8 cellular contexts compared by ENCODE assay signal in the genomic region with DNA sequence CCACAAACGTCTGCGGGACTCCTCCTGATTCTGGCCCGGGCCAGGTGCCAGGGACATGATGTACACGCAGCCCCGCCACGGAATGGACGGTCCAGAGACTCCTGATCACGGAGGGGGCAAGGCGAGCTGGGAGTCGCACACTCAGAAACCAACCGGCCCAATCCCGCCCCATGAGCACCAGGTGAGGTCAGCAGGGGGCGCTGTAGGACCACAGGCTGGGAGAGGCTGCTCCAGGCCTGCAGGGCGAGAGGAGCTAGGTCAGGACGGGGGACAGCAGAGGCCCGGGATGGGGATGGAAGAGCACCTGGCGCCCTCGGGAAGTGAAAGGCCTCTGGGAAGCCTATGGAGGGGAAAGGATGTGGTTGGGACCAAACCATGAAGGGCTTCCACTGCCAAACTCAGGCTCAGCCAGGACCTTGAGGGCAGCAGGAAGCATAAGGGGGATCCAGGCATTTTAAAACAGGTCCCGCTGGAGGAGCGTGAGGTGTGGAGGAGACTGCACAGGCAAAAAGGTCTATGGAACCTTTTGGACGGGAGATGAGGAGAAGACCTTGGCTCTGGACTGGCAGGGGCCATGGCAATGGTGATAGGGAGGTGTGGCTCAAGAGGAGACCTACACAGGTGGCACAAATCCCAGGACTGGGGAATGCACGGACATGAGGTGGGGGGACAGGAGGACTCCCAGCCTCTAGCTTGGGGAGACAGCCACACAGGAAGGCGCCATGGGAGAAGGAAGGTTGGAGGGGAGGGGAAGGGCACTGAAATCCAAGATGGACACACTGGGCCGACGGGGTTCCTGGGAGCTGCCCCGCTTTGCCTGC.
DNase-seq lines count a peak whose midpoint lies in the region; ATAC-seq lines count a peak whose summit lies in the region.

No MANE protein-coding gene starts in this region.

- DNase-seq in NCI-H1436 (lab: John Stamatoyannopoulos, UW) (peak; percentile 58), NCI-H1436 treated with DMSO at 0.1 percent for 48 hours (lab: John Stamatoyannopoulos, UW) (no peak), NCI-H2196 (lab: John Stamatoyannopoulos, UW; ENCODE audit: unreplicated experiment) (peak; percentile 70), left lobe of liver (ENCODE audit: low spot score) (peak; percentile 77)
- peak; percentile 57 for DNase-seq in central memory CD4-positive, alpha-beta T cell
- DNase-seq in stimulated activated CD4-positive, alpha-beta T cell treated with anti-CD3 and anti-CD28 coated beads, Interleukin-4, amount 100 ng/mL, for 48 hours (ENCODE audit: low read depth in 2 of 2): peak; percentile 63 to 81

- ATAC-seq in HG02870 (IDR thresholded peaks at IDR 0.05; ENCODE audit: unreplicated experiment) (peak; percentile 73), left lobe of liver (peak; percentile 92)
- ATAC-seq in activated CD4-positive, CD25-positive, alpha-beta regulatory T cell treated with anti-CD3 and anti-CD28 coated beads, Interleukin-2, amount 50 U/mL, for 24 hours: peak; percentile 77 to 80
